16 cellular contexts compared by ENCODE assay signal in the genomic region with DNA sequence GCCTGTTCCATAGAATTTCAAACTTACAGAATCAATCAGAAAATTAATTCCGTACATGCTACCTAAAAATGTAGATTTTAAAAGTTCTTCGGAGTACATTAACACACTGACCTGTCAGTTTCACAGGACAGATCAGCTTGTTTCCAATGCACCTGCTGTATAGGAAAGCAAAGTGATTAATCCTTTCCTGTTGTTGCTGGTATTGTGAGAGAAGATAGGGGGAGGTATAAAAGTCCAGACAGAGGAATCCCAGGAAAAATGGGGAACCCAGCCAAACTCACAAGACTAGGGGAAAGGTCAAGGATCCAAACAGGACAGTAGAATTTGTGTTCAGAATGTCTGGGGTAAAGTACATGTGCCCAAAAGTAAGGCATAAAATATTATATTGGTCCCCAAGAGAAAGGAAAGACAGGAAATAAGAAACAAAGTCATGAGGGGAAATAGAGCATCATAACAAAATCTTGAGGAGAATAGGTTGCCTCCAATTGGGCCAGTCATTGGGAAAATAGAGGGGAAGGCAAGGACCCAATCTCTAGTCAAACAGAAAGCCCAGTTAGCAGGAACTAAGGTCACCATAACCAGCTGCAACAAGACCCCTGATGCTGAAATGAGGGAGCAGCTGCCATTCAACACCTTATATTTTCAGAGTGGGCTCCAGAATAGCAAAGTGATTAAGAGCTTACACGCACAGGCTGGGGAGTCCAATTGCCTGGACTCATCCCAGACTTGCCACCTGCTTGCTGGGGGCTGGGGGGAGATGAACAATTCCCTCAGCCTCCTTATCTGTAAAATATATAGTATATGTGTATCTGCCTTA. TPM values are rescaled to one million over a fixed set of nuclear protein-coding genes. Genes with fewer than 3 reads are reported as not detected.
DNase-seq lines count a peak whose midpoint lies in the region; ATAC-seq and TF ChIP-seq lines count a peak whose summit lies in the region.
"Had no signal": no experiment of that assay in that cellular context is flagged by ENCODE, and none has a peak within 500 bp of the region (broad histone marks: within the 10 kb centered on the region; RNA-seq: fewer than 3 reads in every experiment).

No MANE protein-coding gene starts in this region.

- no peaks in the 10 kb centered on the region for H3K27me3 ChIP-seq in right cardiac atrium (ENCODE audit: control insufficient read depth, insufficient read depth)
- H3K27me3 ChIP-seq in gastrocnemius medialis = no peaks in the 10 kb centered on the region
- H3K27me3 ChIP-seq: BLaER1, Peyer's patch had no signal

- peak; percentile 27 for DNase-seq in NCI-H1105 treated with DMSO at 0.1 percent for 48 hours (lab: John Stamatoyannopoulos, UW)
- no peak for DNase-seq in NCI-H1105 (lab: John Stamatoyannopoulos, UW)
- DNase-seq in NCI-H524 treated with DMSO at 0.1 percent for 48 hours (lab: John Stamatoyannopoulos, UW) = peak; percentile 7
- no peak for DNase-seq in right cardiac atrium
- peak in 1 of 2 donors; percentile 36 for DNase-seq in gastrocnemius medialis
- no peak for DNase-seq in HEK293T (ENCODE audit: extremely low spot score)
- no peak for DNase-seq in G401 (ENCODE audit: low spot score)
- no peak for DNase-seq in GM19240 (ENCODE audit: insufficient read length, low spot score)
- DNase-seq: DMS 273 treated with DMSO at 0.1 percent for 48 hours, GOT3, HFFc6, NCI-H748 treated with DMSO at 0.1 percent for 48 hours, Peyer's patch, SHP77 treated with DMSO at 0.1 percent for 48 hours had no signal

- H3K4me3 ChIP-seq in right cardiac atrium (ENCODE audit: low read length) = no peak overlapping the region
- H3K4me3 ChIP-seq in gastrocnemius medialis = no peak overlapping the region
- H3K4me3 ChIP-seq: BLaER1, Peyer's patch had no signal

- no peak for TF ChIP-seq CTCF in gastrocnemius medialis (IDR thresholded peaks at IDR 0.05 in 4 of 5, conservative IDR thresholded peaks at IDR 0.05 in 1 of 5)

- ATAC-seq in right cardiac atrium (no peak), gastrocnemius medialis (peak; percentile 22 to 47)

- H3K36me3 ChIP-seq in gastrocnemius medialis = no peaks in the 10 kb centered on the region
- H3K36me3 ChIP-seq: BLaER1, Peyer's patch had no signal

- intact Hi-C loops in right cardiac atrium (cut with DNase I) = loop anchor here in 1 of 4 donors (10.0 kb wide), 1 partner anchor 59 kb away; no protein-coding TSS in a partner anchor
- intact Hi-C loops in gastrocnemius medialis (cut with DNase I; ENCODE audit: low total_unique reads) = loop anchor here (2.0 kb wide), 1 partner anchor 21 kb away; no protein-coding TSS in a partner anchor

- H3K9me3 ChIP-seq in right cardiac atrium (ENCODE audit: control insufficient read depth, low read length) (no peaks in the 10 kb centered on the region), gastrocnemius medialis (no peaks in the 10 kb centered on the region)
- H3K9me3 ChIP-seq: BLaER1, Peyer's patch had no signal

- no peak for TF ChIP-seq POLR2A in gastrocnemius medialis (IDR thresholded peaks at IDR 0.05)

- in situ Hi-C loops in gastrocnemius medialis (cut with MboI; ENCODE audit: low sequenced_read_pairs in 4 of 4) = no loop called here
- in situ Hi-C loops in G401 (cut with HindIII; ENCODE audit: low sequenced_read_pairs) = no loop called here

- POLR2A ChIA-PET in HEK293T (lab: Yijun Ruan, JAX) = no interaction called here

- 62% methylated on average over 3 of the region's 3 CpGs for WGBS in right cardiac atrium

- CTCF ChIA-PET in HEK293T (lab: Yijun Ruan, JAX) = no interaction called here

- H3K4me1 ChIP-seq in right cardiac atrium (ENCODE audit: control insufficient read depth, insufficient read depth, low read length) (peaks cover 10% of the 10 kb centered on the region), gastrocnemius medialis (peaks cover 92 to 97% of the 10 kb centered on the region in 2 donors)
- H3K4me1 ChIP-seq: BLaER1, Peyer's patch had no signal

- H3K27ac ChIP-seq in right cardiac atrium (ENCODE audit: low read length) = peak overlapping the region; percentile 38
- peak overlapping the region; percentile 93 to 98 (median 98) for H3K27ac ChIP-seq in gastrocnemius medialis
- H3K27ac ChIP-seq: 22Rv1, BLaER1, Peyer's patch had no signal

TF ChIP-seq in HEK293T, 16 proteins besides CTCF, POLR2A, EP300 and RAD21:
- TF ChIP-seq NFRKB (IDR thresholded peaks at IDR 0.05) (no peak), L3MBTL2 (conservative IDR thresholded peaks at IDR 0.05) (no peak), SUZ12 (IDR thresholded peaks at IDR 0.05) (no peak), LEF1 (IDR thresholded peaks at IDR 0.05; ENCODE audit: borderline replicate concordance) (no peak), TARDBP (IDR thresholded peaks at IDR 0.05) (no peak), FOXA1 (IDR thresholded peaks at IDR 0.05) (no peak), BHLHE40 (IDR thresholded peaks at IDR 0.05; ENCODE audit: borderline replicate concordance) (no peak), CTBP1 (IDR thresholded peaks at IDR 0.05; ENCODE audit: borderline replicate concordance) (no peak), ELF4 (IDR thresholded peaks at IDR 0.05) (no peak), ARNT (IDR thresholded peaks at IDR 0.05) (no peak), ZNF384 (IDR thresholded peaks at IDR 0.05) (no peak)

RNA-seq across cellular contexts. Expression of gene FILIP1, which starts 10.3 kb away (rescaled TPM):
- total RNA-seq in right cardiac atrium (100 to 1,000 TPM; 110 to 131 (median 118) TPM), gastrocnemius medialis (100 to 1,000 TPM in 2 of 4 donors, 10 to 100 TPM in 2; 57.5 to 123 (median 93.8) TPM)
- 39.1 TPM for polyA plus RNA-seq in right cardiac atrium
- not detected in 2 replicates for total RNA-seq in G401 (2014; rRNA removed; shearing (Covaris generic))

Comparison
In these comparisons a context has a peak if more than half of its experiments do, and no peak if none do; other contexts are left out.
1. DNase-seq: peak in NCI-H1105 treated with DMSO at 0.1 percent for 48 hours (single experiment) and NCI-H524 treated with DMSO at 0.1 percent for 48 hours (single experiment); none in NCI-H1105 (single experiment), right cardiac atrium (0 of 3), HEK293T (single experiment), G401 (single experiment) and GM19240 (single experiment).
2. ATAC-seq: peak in gastrocnemius medialis (2 of 2); none in right cardiac atrium (0 of 2).
3. RNA of gene FILIP1, which starts 10.3 kb away (total RNA-seq): 110 to 131 TPM in right cardiac atrium and 57.5 to 123 TPM in gastrocnemius medialis; not detected in G401; every median in the first group is over 10 times any median in the second.